10 cellular contexts compared by ENCODE assay signal in the genomic region with DNA sequence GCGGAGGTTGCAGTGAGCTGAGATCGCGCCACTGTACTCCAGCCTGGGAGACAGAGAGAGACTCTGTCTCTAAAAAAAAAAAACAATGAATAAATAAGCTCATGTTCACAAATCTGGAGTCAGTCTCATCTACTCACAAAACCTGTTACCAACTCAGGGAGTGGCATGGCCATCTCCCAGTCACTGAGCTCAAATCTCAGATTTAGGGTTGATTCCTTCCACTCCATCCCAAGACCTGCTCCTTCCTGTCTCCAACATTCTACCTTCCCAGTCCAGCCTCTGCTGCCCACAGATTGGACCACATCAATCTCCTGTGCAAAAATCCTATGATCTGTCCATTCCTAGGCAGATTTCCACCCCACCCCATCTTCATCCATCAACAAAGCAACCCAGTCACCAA. TPM values are rescaled to one million over a fixed set of nuclear protein-coding genes. Genes with fewer than 3 reads are reported as not detected.
A peak's percentile ranks its signal among the peaks of the same experiment; 100 is the strongest.
DNase-seq lines count a peak whose midpoint lies in the region; ATAC-seq and TF ChIP-seq lines count a peak whose summit lies in the region.
"Had no signal": no experiment of that assay in that cellular context is flagged by ENCODE, and none has a peak within 500 bp of the region (broad histone marks: within the 10 kb centered on the region; RNA-seq: fewer than 3 reads in every experiment).

No MANE protein-coding gene starts in this region.

- H3K36me3 ChIP-seq in Loucy (ENCODE audit: insufficient read depth, low read length) (peaks cover 8% of the 10 kb centered on the region; the same call in 1 of the 2 replicates), esophagus muscularis mucosa (peaks cover 0 to 40% (median 12%) of the 10 kb centered on the region in 4 donors), psoas muscle (ENCODE audit: insufficient read depth in 1 of 2, low read depth in 1 of 2) (peaks cover 0 to 35% of the 10 kb centered on the region in 2 donors), HAP-1 (replicated peaks) (peaks cover 10% of the 10 kb centered on the region)

- H3K4me1 Mint-ChIP-seq in CD4-positive, alpha-beta T cell (ENCODE audit: low read depth) = peaks cover 48% of the 10 kb centered on the region

- WGBS in esophagus muscularis mucosa = 84% methylated on average over 3 of the region's 3 CpGs
- 92 to 97% (median 94%) methylated on average over 2 to 3 of the region's 3 CpGs for WGBS in psoas muscle, 3 donors

- H3K36me3 Mint-ChIP-seq in CD4-positive, alpha-beta T cell (ENCODE audit: low read depth) = peaks cover 40% of the 10 kb centered on the region

- no peak overlapping the region for H3K4me3 Mint-ChIP-seq in CD4-positive, alpha-beta T cell
- H3K4me3 Mint-ChIP-seq: activated CD4-positive, alpha-beta T cell treated with anti-CD3 and anti-CD28 coated beads for 36 hours had no signal

- intact Hi-C loops in CD4-positive, alpha-beta T cell (cut with DNase I, micrococcal nuclease) = loop anchor here (1.0 to 10.0 kb wide), 3 partner anchors 8 to 1228 kb away; a partner anchor contains a TSS
- intact Hi-C loops in esophagus muscularis mucosa (cut with DNase I) = loop anchor here (10.0 kb wide), 1 partner anchor 168 kb away; no protein-coding TSS in a partner anchor
- intact Hi-C loops in psoas muscle (cut with DNase I) = loop anchor here in 1 of 2 donors (5.0 kb wide), 1 partner anchor 130 kb away; a partner anchor contains a TSS

- peak overlapping the region; percentile 84 for H3K9ac ChIP-seq in Loucy (ENCODE audit: low read depth, low read length, poor library complexity, severe bottlenecking)

- no peak overlapping the region for H3K27ac Mint-ChIP-seq in CD4-positive, alpha-beta T cell
- H3K27ac Mint-ChIP-seq: activated CD4-positive, alpha-beta T cell treated with anti-CD3 and anti-CD28 coated beads for 36 hours had no signal

- TF ChIP-seq POLR2A in esophagus muscularis mucosa (IDR thresholded peaks at IDR 0.05; ENCODE audit: low read depth) = no peak

- CTCF ChIA-PET in CD4-positive, alpha-beta T cell (lab: Charles Lee) = interaction anchor here (0.7 to 1.7 kb wide), 8 partner anchors 9 to 143 kb away, joined by 3 to 7 read pairs (median 3); no protein-coding TSS in a partner anchor

- no peaks in the 10 kb centered on the region for H3K9me3 Mint-ChIP-seq in CD4-positive, alpha-beta T cell

- no peak for TF ChIP-seq CTCF in CD4-positive, alpha-beta T cell (IDR thresholded peaks at IDR 0.05)
- no peak for TF ChIP-seq CTCF in Loucy (conservative IDR thresholded peaks at IDR 0.05; ENCODE audit: low read length)
- no peak for TF ChIP-seq CTCF in esophagus muscularis mucosa (IDR thresholded peaks at IDR 0.05)
- TF ChIP-seq CTCF in psoas muscle (IDR thresholded peaks at IDR 0.05) = no peak

- H3F3A ChIP-seq in Loucy (ENCODE audit: low read depth) = 0 out of 2 replicates have a peak, but pooled peaks cover 3% of the 10 kb centered on the region

- peaks cover 16% of the 10 kb centered on the region for H4K20me1 ChIP-seq in Loucy (ENCODE audit: insufficient read depth, low read length, poor library complexity, severe bottlenecking)

- no peaks in the 10 kb centered on the region for H3K9me3 ChIP-seq in CD4-positive, alpha-beta T cell (ENCODE audit: control insufficient read depth, low read length)
- H3K9me3 ChIP-seq in Loucy (ENCODE audit: insufficient read depth, low read depth, low read length) = no peaks in the 10 kb centered on the region
- no peaks in the 10 kb centered on the region for H3K9me3 ChIP-seq in esophagus muscularis mucosa
- H3K9me3 ChIP-seq in psoas muscle = no peaks in the 10 kb centered on the region
- H3K9me3 ChIP-seq in HAP-1 = no peaks in the 10 kb centered on the region

- no peak for TF ChIP-seq EP300 in esophagus muscularis mucosa (IDR thresholded peaks at IDR 0.05)

- H3K4me3 ChIP-seq in Loucy (ENCODE audit: low read length, poor library complexity, severe bottlenecking) = peak overlapping the region; percentile 81
- peak overlapping the region; percentile 77 to 89 (median 84) for H3K4me3 ChIP-seq in esophagus muscularis mucosa
- peak overlapping the region; percentile 91 for H3K4me3 ChIP-seq in psoas muscle
- H3K4me3 ChIP-seq in HAP-1 = no peak overlapping the region

- peak overlapping the region; percentile 91 for H3K27ac ChIP-seq in CD4-positive, alpha-beta T cell (ENCODE audit: low read depth, low read length)
- H3K27ac ChIP-seq in esophagus muscularis mucosa (replicated peaks in 1 of 4) (no peak overlapping the region), psoas muscle (no peak overlapping the region)

- no peak for ATAC-seq in CD4-positive, alpha-beta T cell (ENCODE audit: poor library complexity)
- ATAC-seq in psoas muscle (no peak), HG02870 (IDR thresholded peaks at IDR 0.05; ENCODE audit: unreplicated experiment) (no peak)
- ATAC-seq: activated CD4-positive, alpha-beta T cell treated with anti-CD3 and anti-CD28 coated beads for 36 hours had no signal

- H3K9me2 ChIP-seq in Loucy (replicated peaks; ENCODE audit: low read depth, low read length) = no peaks in the 10 kb centered on the region

- no peaks in the 10 kb centered on the region for H3K27me3 Mint-ChIP-seq in CD4-positive, alpha-beta T cell
- H3K27me3 Mint-ChIP-seq: activated CD4-positive, alpha-beta T cell treated with anti-CD3 and anti-CD28 coated beads for 36 hours had no signal

- no peaks in the 10 kb centered on the region for H3K27me3 ChIP-seq in CD4-positive, alpha-beta T cell (ENCODE audit: control insufficient read depth, insufficient read depth, low read length)
- H3K27me3 ChIP-seq in Loucy (ENCODE audit: insufficient read depth, low read length, poor library complexity, severe bottlenecking) (no peaks in the 10 kb centered on the region), esophagus muscularis mucosa (no peaks in the 10 kb centered on the region), psoas muscle (ENCODE audit: insufficient read depth in 3 of 3, low read length in 2 of 3) (no peaks in the 10 kb centered on the region), HAP-1 (ENCODE audit: low read depth) (no peaks in the 10 kb centered on the region)

- DNase-seq in CD4-positive, alpha-beta T cell = no peak
- DNase-seq in esophagus muscularis mucosa (ENCODE audit: extremely low spot score) = no peak
- DNase-seq in psoas muscle = no peak
- no peak for DNase-seq in HAP-1 (ENCODE audit: low spot score in 2 of 2)
- DNase-seq in DMS 273 (lab: John Stamatoyannopoulos, UW; ENCODE audit: unreplicated experiment) = no peak
- DNase-seq in SW 1271 (lab: John Stamatoyannopoulos, UW) = no peak
- DNase-seq: activated CD4-positive, alpha-beta T cell treated with anti-CD3 and anti-CD28 coated beads for 36 hours; activated gamma-delta T cell treated with Interleukin-2 at 50 U/mL for 16 hours had no signal

- in situ Hi-C loops in HAP-1 (cut with MboI; ENCODE audit: low sequenced_read_pairs) = no loop called here

- peaks cover 38% of the 10 kb centered on the region for H3K79me2 ChIP-seq in Loucy (ENCODE audit: insufficient read depth, low read length)

- H2AFZ ChIP-seq in Loucy (ENCODE audit: low read length) = no peak overlapping the region

- H3K4me1 ChIP-seq in Loucy (ENCODE audit: insufficient read depth, low read length, poor library complexity, severe bottlenecking) (peaks cover 51% of the 10 kb centered on the region), esophagus muscularis mucosa (peaks cover 22 to 35% (median 34%) of the 10 kb centered on the region in 4 donors), psoas muscle (peaks cover 13% of the 10 kb centered on the region), HAP-1 (peaks cover 8% of the 10 kb centered on the region)

- POLR2A ChIA-PET in CD4-positive, alpha-beta T cell (lab: Charles Lee) = interaction anchor here (0.9 to 5.7 kb wide), 11 partner anchors 8 to 138 kb away, joined by 3 to 164 read pairs (median 14); a partner anchor contains a TSS

- H3K4me2 ChIP-seq in Loucy (ENCODE audit: low read depth, low read length, poor library complexity, severe bottlenecking) = peak overlapping the region; percentile 90

RNA-seq across cellular contexts. Expression of a gene that starts 1.6 kb away (rescaled TPM):
- 10 to 100 TPM; 56.6 to 57.8 TPM for total RNA-seq in CD4-positive, alpha-beta T cell
- total RNA-seq in esophagus muscularis mucosa = 10 to 100 TPM; 44.2 to 57.3 (median 48.6) TPM
- 10 to 100 TPM; 26.1 to 49.0 (median 39.7) TPM for total RNA-seq in psoas muscle
- polyA plus RNA-seq in psoas muscle = 10 to 100 TPM; 14.2 to 36.9 (median 19.0) TPM
